11 cellular contexts compared by ENCODE assay signal in genomic region chr10:114684085-114684821, GRCh38. TPM values are rescaled to one million over a fixed set of nuclear protein-coding genes. Genes with fewer than 3 reads are reported as not detected.
A peak's percentile ranks its signal among the peaks of the same experiment; 100 is the strongest.
DNase-seq lines count a peak whose midpoint lies in the region; ATAC-seq, FAIRE-seq and TF ChIP-seq lines count a peak whose summit lies in the region.
"Had no signal": no experiment of that assay in that cellular context is flagged by ENCODE, and none has a peak within 500 bp of the region (broad histone marks: within the 10 kb centered on the region; RNA-seq: fewer than 3 reads in every experiment).

No MANE protein-coding gene starts in this region.

- H3K4me1 ChIP-seq in gastroesophageal sphincter (peaks cover 6 to 49% (median 12%) of the 10 kb centered on the region in 3 donors), osteoblast (ENCODE audit: insufficient read depth, low read length) (peaks cover 16% of the 10 kb centered on the region), foreskin keratinocyte (peaks cover 35% of the 10 kb centered on the region)

- no peak for FAIRE-seq in HTR-8/SVneo (lab: Jason Lieb, UNC)

- H3K9me3 ChIP-seq in gastroesophageal sphincter, result no peaks in the 10 kb centered on the region
- no peaks in the 10 kb centered on the region for H3K9me3 ChIP-seq in osteoblast (ENCODE audit: low read depth, low read length)

- TF ChIP-seq CTCF in gastroesophageal sphincter (IDR thresholded peaks at IDR 0.05) (no peak), osteoblast (IDR thresholded peaks at IDR 0.05; ENCODE audit: extremely low read depth, low read depth, low read length) (no peak), foreskin keratinocyte (conservative IDR thresholded peaks at IDR 0.05) (no peak)

- 34 to 53% methylated on average over 9 to 11 of the region's 12 CpGs for WGBS in gastroesophageal sphincter (ENCODE audit: low coverage in 1 of 2), 2 donors

- peak overlapping the region; percentile 60 for H3K4me2 ChIP-seq in osteoblast (ENCODE audit: insufficient read depth, low read length)

- H3K27ac ChIP-seq in gastroesophageal sphincter, result peak overlapping the region; percentile 8 to 79 (median 72)
- H3K27ac ChIP-seq in osteoblast (ENCODE audit: low read depth, low read length), result peak overlapping the region; percentile 53
- H3K27ac ChIP-seq in foreskin keratinocyte, result no peak overlapping the region

- H4K20me1 ChIP-seq in osteoblast (ENCODE audit: insufficient read depth, low read length), result no peaks in the 10 kb centered on the region

- H3K36me3 ChIP-seq in gastroesophageal sphincter, result no peaks in the 10 kb centered on the region
- H3K36me3 ChIP-seq in osteoblast (ENCODE audit: insufficient read depth, low read length), result no peaks in the 10 kb centered on the region

- H3K27me3 ChIP-seq in gastroesophageal sphincter (no peaks in the 10 kb centered on the region), osteoblast (ENCODE audit: insufficient read depth, low read length) (peaks cover 8% of the 10 kb centered on the region), foreskin keratinocyte (no peaks in the 10 kb centered on the region)

- in situ Hi-C loops in ACHN (cut with HindIII; ENCODE audit: low pct_ligation_motif_present, low pct_unique_long_range_greater_than_20kb, low sequenced_read_pairs), result no loop called here

- TF ChIP-seq POLR2A in gastroesophageal sphincter (IDR thresholded peaks at IDR 0.05), result no peak

- DNase-seq in ACHN (peak; percentile 70), osteoblast (ENCODE audit: insufficient read length, low spot score, missing footprints) (no peak), A172 (ENCODE audit: low spot score) (no peak), HTR-8/SVneo (ENCODE audit: insufficient read length, low spot score) (no peak), foreskin keratinocyte (no peak)
- DNase-seq: activated naive CD8-positive, alpha-beta T cell treated with anti-CD3 and anti-CD28 coated beads, Interleukin-2, amount 10 ng/mL, durations not matched to agents 7 days and 5 days; retina; T-helper 1 cell had no signal

- H3K79me2 ChIP-seq in osteoblast (ENCODE audit: insufficient read depth, low read length), result no peaks in the 10 kb centered on the region

- H3K4me3 ChIP-seq in gastroesophageal sphincter (peak overlapping the region in 1 of 2 donors; percentile 37), osteoblast (ENCODE audit: insufficient read depth, low read length) (no peak overlapping the region)

- no peak for TF ChIP-seq EP300 in gastroesophageal sphincter (IDR thresholded peaks at IDR 0.05)

- ATAC-seq in SK-N-SH treated with all-trans-retinoic acid at 6 μM for 48 hours (peak; percentile 63), gastroesophageal sphincter (peak; percentile 67), HG02981 (IDR thresholded peaks at IDR 0.05; ENCODE audit: unreplicated experiment) (no peak), foreskin keratinocyte (no peak)

- H2AFZ ChIP-seq in osteoblast (ENCODE audit: low read length), result no peak overlapping the region

TF ChIP-seq in SK-N-SH treated with all-trans-retinoic acid at 6 μM for 48 hours, 23 proteins besides CTCF, POLR2A, EP300 and RAD21:
- TF ChIP-seq GLIS3 (CRISPR knock-in tag; IDR thresholded peaks at IDR 0.05) (peak; percentile 68; the same call in 1 of the 2 replicates), BACH2 (CRISPR knock-in tag; IDR thresholded peaks at IDR 0.05; ENCODE audit: borderline replicate concordance) (no peak)

RNA-seq across cellular contexts. Expression of gene ABLIM1, which starts 26.2 kb away (rescaled TPM):
- total RNA-seq in gastroesophageal sphincter, result 100 to 1,000 TPM in 2 of 4 donors, 10 to 100 TPM in 2; 75.2 to 172 (median 110) TPM
- 5.0 and 11.2 TPM in 2 replicates for total RNA-seq in osteoblast
- total RNA-seq in A172 (2014; rRNA removed; shearing (Covaris generic)), result 1.8 and 2.3 TPM in 2 replicates
- total RNA-seq in foreskin keratinocyte, result 18.7 and 21.1 TPM in 2 replicates
- polyA plus RNA-seq in foreskin keratinocyte, result 3.8 and 4.8 TPM in 2 replicates

Comparison
In these comparisons a context has a peak if more than half of its experiments do, and no peak if none do; other contexts are left out.
1. ATAC-seq: peak in SK-N-SH treated with all-trans-retinoic acid at 6 μM for 48 hours (single experiment) and gastroesophageal sphincter (single experiment); none in HG02981 (single experiment) and foreskin keratinocyte (single experiment).